ENCODE assay signal across 10 cellular contexts in the genomic region with DNA sequence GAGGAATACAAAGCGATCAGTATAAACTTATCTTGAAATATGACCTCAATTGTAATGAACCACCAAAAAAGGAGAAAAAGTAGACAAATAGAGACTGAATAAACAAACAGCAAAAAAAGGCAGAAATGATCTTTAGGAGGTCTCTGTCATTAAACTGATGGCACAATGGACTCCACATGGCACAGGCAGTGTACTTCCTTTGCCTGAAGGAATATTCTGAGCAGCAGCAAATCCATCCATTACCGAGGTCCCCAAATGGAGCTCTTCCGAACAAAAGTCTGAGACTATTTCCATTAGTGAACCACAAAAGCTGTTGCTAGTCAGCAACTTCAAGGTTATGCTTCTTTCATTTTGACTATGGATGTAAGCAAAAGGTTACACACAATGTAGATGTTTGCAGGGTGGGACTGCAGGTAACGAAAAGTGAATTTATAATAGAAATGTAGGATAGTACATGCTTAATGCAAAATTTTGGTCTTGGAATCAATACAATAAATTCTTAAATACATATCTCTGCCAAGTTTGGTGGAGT. TPM values are rescaled to one million over a fixed set of nuclear protein-coding genes. Genes with fewer than 3 reads are reported as not detected.
A peak's percentile ranks its signal among the peaks of the same experiment; 100 is the strongest.
DNase-seq lines count a peak whose midpoint lies in the region; ATAC-seq, FAIRE-seq and TF ChIP-seq lines count a peak whose summit lies in the region.
"Had no signal": no experiment of that assay in that cellular context is flagged by ENCODE, and none has a peak within 500 bp of the region (broad histone marks: within the 10 kb centered on the region; RNA-seq: fewer than 3 reads in every experiment).

No MANE protein-coding gene starts in this region.

- peak overlapping the region; percentile 80 for H3K27ac ChIP-seq in RWPE2 (ENCODE audit: poor library complexity, severe bottlenecking)
- peak overlapping the region; percentile 76 for H3K27ac ChIP-seq in muscle layer of duodenum (ENCODE audit: low read length)
- peak overlapping the region in 2 of 4 donors; percentile 8 to 47 for H3K27ac ChIP-seq in Peyer's patch

- TF ChIP-seq POLR2A in GM12891 (IDR thresholded peaks at IDR 0.05; ENCODE audit: low read depth, low read length) (no peak), Peyer's patch (IDR thresholded peaks at IDR 0.05) (no peak)

- DNase-seq in GM12891 (ENCODE audit: insufficient read length, low spot score) (no peak), RWPE2 (ENCODE audit: low spot score) (no peak), DMS153 treated with DMSO at 0.1 percent for 48 hours (lab: John Stamatoyannopoulos, UW; ENCODE audit: unreplicated experiment) (no peak), Peyer's patch (no peak)
- no peak for DNase-seq in stimulated activated naive CD4-positive, alpha-beta T cell (lab: John Stamatoyannopoulos, UW)
- no peak for DNase-seq in stimulated activated CD4-positive, alpha-beta T cell treated with anti-CD3 and anti-CD28 coated beads, Interleukin-12 subunit alpha, Interleukin-12 subunit beta, amount 100 ng/mL, for 4 hours
- DNase-seq: esophagus squamous epithelium, NCI-H526 treated with DMSO at 0.1 percent for 48 hours had no signal

- no peak for FAIRE-seq in GM12891 (lab: Jason Lieb, UNC)

- no peak for TF ChIP-seq CTCF in RWPE2 (IDR thresholded peaks at IDR 0.05; ENCODE audit: poor library complexity, severe bottlenecking)
- TF ChIP-seq CTCF in Peyer's patch (IDR thresholded peaks at IDR 0.05), result no peak

- H3K4me3 ChIP-seq in RWPE2 (ENCODE audit: severe bottlenecking) (no peak overlapping the region), muscle layer of duodenum (ENCODE audit: low read depth in 1 of 2, low read length in 2 of 2) (no peak overlapping the region), Peyer's patch (no peak overlapping the region)

- H3K36me3 ChIP-seq in RWPE2 (ENCODE audit: low read depth) (peaks cover 32% of the 10 kb centered on the region), muscle layer of duodenum (ENCODE audit: control insufficient read depth in 1 of 2, insufficient read depth in 2 of 2, low read length in 2 of 2) (peaks cover 9 to 19% of the 10 kb centered on the region in 2 donors), Peyer's patch (no peaks in the 10 kb centered on the region)

- ATAC-seq in GM21723 (IDR thresholded peaks at IDR 0.05; ENCODE audit: unreplicated experiment) (peak; percentile 58), RWPE2 (ENCODE audit: low read depth) (no peak)

- H3K9me3 ChIP-seq in RWPE2 (ENCODE audit: severe bottlenecking) (no peaks in the 10 kb centered on the region), muscle layer of duodenum (ENCODE audit: control insufficient read depth in 1 of 2, low read length in 2 of 2) (no peaks in the 10 kb centered on the region), Peyer's patch (no peaks in the 10 kb centered on the region)
- H3K9me3 ChIP-seq: esophagus squamous epithelium had no signal

- H3K27me3 ChIP-seq in RWPE2 (ENCODE audit: insufficient read depth, poor library complexity, severe bottlenecking), result no peaks in the 10 kb centered on the region
- H3K27me3 ChIP-seq in muscle layer of duodenum (ENCODE audit: low read depth, low read length), result no peaks in the 10 kb centered on the region
- no peaks in the 10 kb centered on the region for H3K27me3 ChIP-seq in Peyer's patch
- H3K27me3 ChIP-seq: esophagus squamous epithelium had no signal

- H3K4me1 ChIP-seq in RWPE2 (ENCODE audit: insufficient read depth, poor library complexity, severe bottlenecking), result peaks cover 25% of the 10 kb centered on the region
- peaks cover 14 to 16% of the 10 kb centered on the region in 2 donors for H3K4me1 ChIP-seq in muscle layer of duodenum (ENCODE audit: control insufficient read depth in 1 of 2, insufficient read depth in 2 of 2, low read length in 2 of 2)
- H3K4me1 ChIP-seq in Peyer's patch, result peaks cover 0 to 27% (median 2%) of the 10 kb centered on the region in 4 donors

TF ChIP-seq in GM12891, 5 proteins besides CTCF, POLR2A, EP300 and RAD21:
- TF ChIP-seq POU2F2 (IDR thresholded peaks at IDR 0.05; ENCODE audit: low read depth, low read length), result no peak
- TF ChIP-seq POLR2AphosphoS5 (IDR thresholded peaks at IDR 0.05; ENCODE audit: low read depth, low read length), result no peak
- TF ChIP-seq SPI1 (IDR thresholded peaks at IDR 0.05; ENCODE audit: low read depth, low read length), result 0 out of 2 replicates have a peak, but pooled peaks have one; percentile 0
- TF ChIP-seq TAF1 (IDR thresholded peaks at IDR 0.05; ENCODE audit: low read depth, low read length), result no peak
- TF ChIP-seq PAX5 (IDR thresholded peaks at IDR 0.05; ENCODE audit: insufficient read depth, low read length, severe bottlenecking), result no peak

RNA-seq across cellular contexts. Expression of a gene that starts 14.5 kb away (rescaled TPM):
- 13.2 TPM for polyA plus RNA-seq in GM12891 (2012; ENCODE audit: low read depth, missing spikeins)
- 10 to 100 TPM in 3 of 4 donors, 1 to 10 TPM in 1; 7.7 to 28.9 (median 10.7) TPM for total RNA-seq in Peyer's patch
